Comparison of ENCODE assay signal across 20 cellular contexts in the genomic region with DNA sequence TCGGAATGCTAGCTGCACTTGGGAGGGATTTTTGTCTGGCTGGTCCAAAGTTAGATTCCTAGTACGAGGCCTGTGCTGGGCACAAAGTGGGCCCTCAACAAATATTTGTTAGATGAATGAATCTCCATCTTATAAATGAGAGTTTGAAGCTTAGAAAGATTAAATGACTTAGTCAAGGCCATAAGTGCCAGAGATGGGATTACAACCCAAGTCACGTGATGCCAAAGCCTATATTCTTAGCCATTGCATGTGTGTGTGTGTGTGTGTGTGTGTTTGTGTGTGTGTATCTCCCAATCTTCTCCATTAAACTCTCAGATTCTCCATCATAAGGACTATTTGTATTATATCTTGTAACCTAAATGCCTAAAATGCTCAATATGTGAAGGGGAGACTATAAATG.
DNase-seq lines count a peak whose midpoint lies in the region; ATAC-seq, FAIRE-seq and TF ChIP-seq lines count a peak whose summit lies in the region.
"Had no signal": no experiment of that assay in that cellular context is flagged by ENCODE, and none has a peak within 500 bp of the region (broad histone marks: within the 10 kb centered on the region; RNA-seq: fewer than 3 reads in every experiment).

No MANE protein-coding gene starts in this region.

- no peaks in the 10 kb centered on the region for H3K9me3 ChIP-seq in GM12878 (replicated peaks; ENCODE audit: control insufficient read depth, insufficient read depth, low read length)
- H3K9me3 ChIP-seq: BLaER1, Caco-2, HAP-1 had no signal

- CTCF ChIA-PET in GM12878 (lab: Yijun Ruan, JAX): no interaction called here

- no peak overlapping the region for H3K9ac ChIP-seq in GM12878 (ENCODE audit: control insufficient read depth, insufficient read depth, low read length)
- H3K9ac ChIP-seq: BLaER1 had no signal

- no peak overlapping the region for H3K4me3 Mint-ChIP-seq in glutamatergic neuron (ENCODE audit: unreplicated experiment)
- no peak overlapping the region for H3K4me3 Mint-ChIP-seq in activated naive CD8-positive, alpha-beta T cell treated with anti-CD3 and anti-CD28 coated beads for 36 hours
- H3K4me3 Mint-ChIP-seq: B cell; CD4-positive, CD25-positive, alpha-beta regulatory T cell; CD8-positive, alpha-beta T cell; GM23338; HFFc6 had no signal

- no peak for TF ChIP-seq EP300 in GM12878 (IDR thresholded peaks at IDR 0.05; ENCODE audit: borderline replicate concordance in 1 of 2, control insufficient read depth in 1 of 2, low read depth in 2 of 2, low read length in 2 of 2)

- no peaks in the 10 kb centered on the region for H3K9me3 Mint-ChIP-seq in glutamatergic neuron (ENCODE audit: unreplicated experiment)
- H3K9me3 Mint-ChIP-seq in activated naive CD8-positive, alpha-beta T cell treated with anti-CD3 and anti-CD28 coated beads for 36 hours: peaks cover 2% of the 10 kb centered on the region
- H3K9me3 Mint-ChIP-seq: CD4-positive, CD25-positive, alpha-beta regulatory T cell; CD8-positive, alpha-beta T cell had no signal

- WGBS in GM12878 (ENCODE audit: insufficient coverage, insufficient replicate concordance, low lambda C conversion rate, missing lambda C conversion rate): 24% methylated on average over 3 of the region's 3 CpGs

- H3K36me3 ChIP-seq in GM12878 (ENCODE audit: control insufficient read depth in 2 of 2, insufficient read depth in 2 of 2, low read length in 1 of 2): no peaks in the 10 kb centered on the region
- H3K36me3 ChIP-seq: BLaER1, HAP-1 had no signal

- H3K4me1 ChIP-seq in GM12878 (ENCODE audit: control insufficient read depth, insufficient read depth, low read length): no peaks in the 10 kb centered on the region
- H3K4me1 ChIP-seq: BLaER1, Caco-2, HAP-1 had no signal

- intact Hi-C loops in GM12878 (cut with micrococcal nuclease; ENCODE audit: unreplicated experiment): no loop called here

- RAD21 ChIA-PET in GM12878 (lab: Charles Lee; ENCODE audit: unreplicated experiment): interaction anchor here (0.6 kb wide), 1 partner anchor 322 kb away, joined by 4 read pairs; no protein-coding TSS in a partner anchor

- in situ Hi-C loops in GM12878 (cut with MboI): no loop called here

- peaks cover 18% of the 10 kb centered on the region for H3K4me1 Mint-ChIP-seq in glutamatergic neuron (ENCODE audit: low read depth, unreplicated experiment)
- H3K4me1 Mint-ChIP-seq in activated naive CD8-positive, alpha-beta T cell treated with anti-CD3 and anti-CD28 coated beads for 36 hours: no peaks in the 10 kb centered on the region
- H3K4me1 Mint-ChIP-seq: B cell; CD4-positive, CD25-positive, alpha-beta regulatory T cell; GM23338 had no signal

- no peak overlapping the region for H3K27ac ChIP-seq in GM12878 (ENCODE audit: control insufficient read depth, insufficient read depth)
- H3K27ac ChIP-seq: 22Rv1, BLaER1, C4-2B had no signal

- peak; percentile 27 for DNase-seq in NCI-H82 (lab: John Stamatoyannopoulos, UW)
- DNase-seq in NCI-H82 treated with DMSO at 0.1 percent for 48 hours (lab: John Stamatoyannopoulos, UW; ENCODE audit: unreplicated experiment): no peak
- DNase-seq in GM12878 (ENCODE audit: low read depth, low spot score): no peak
- no peak for DNase-seq in glutamatergic neuron
- no peak for DNase-seq in activated naive CD8-positive, alpha-beta T cell treated with anti-CD3 and anti-CD28 coated beads for 36 hours
- no peak for DNase-seq in occipital lobe (lab: John Stamatoyannopoulos, UW)
- DNase-seq: Caco-2; CD4-positive, CD25-positive, alpha-beta regulatory T cell; CD8-positive, alpha-beta T cell; DMS153; DND-41; HFFc6 had no signal

- H3K36me3 Mint-ChIP-seq in glutamatergic neuron (ENCODE audit: unreplicated experiment): no peaks in the 10 kb centered on the region
- no peaks in the 10 kb centered on the region for H3K36me3 Mint-ChIP-seq in activated naive CD8-positive, alpha-beta T cell treated with anti-CD3 and anti-CD28 coated beads for 36 hours
- H3K36me3 Mint-ChIP-seq: CD4-positive, CD25-positive, alpha-beta regulatory T cell; CD8-positive, alpha-beta T cell had no signal

- no peaks in the 10 kb centered on the region for H3K79me2 ChIP-seq in GM12878 (ENCODE audit: control insufficient read depth, insufficient read depth, low read length)

- no peaks in the 10 kb centered on the region for H3K27me3 Mint-ChIP-seq in glutamatergic neuron (ENCODE audit: unreplicated experiment)
- H3K27me3 Mint-ChIP-seq in activated naive CD8-positive, alpha-beta T cell treated with anti-CD3 and anti-CD28 coated beads for 36 hours: peaks cover 12% of the 10 kb centered on the region

- H3K27me3 ChIP-seq in GM12878 (replicated peaks in 1 of 2; ENCODE audit: control insufficient read depth in 2 of 2, insufficient read depth in 2 of 2, low read length in 1 of 2): peaks cover 0 to 3% of the 10 kb centered on the region in 2 experiments; a peak in 1 of 4 replicates
- H3K27me3 ChIP-seq: BLaER1 had no signal

- H4K20me1 ChIP-seq in GM12878 (ENCODE audit: control insufficient read depth, insufficient read depth): no peaks in the 10 kb centered on the region
- H4K20me1 ChIP-seq: BLaER1 had no signal

- no peak for TF ChIP-seq RAD21 in GM12878 (IDR thresholded peaks at IDR 0.05; ENCODE audit: insufficient read depth, low read depth, low read length)

- no peak overlapping the region for H2AFZ ChIP-seq in GM12878 (ENCODE audit: control insufficient read depth, low read depth, low read length)

- SMC1A ChIA-PET in GM12878 (lab: Charles Lee; ENCODE audit: uncharacterized antibody, unreplicated experiment): no interaction called here

- no peak for FAIRE-seq in GM12878 (lab: Jason Lieb, UNC)
- FAIRE-seq: A204.1, G401.6 had no signal

- peak overlapping the region; percentile 53 for H3K27ac Mint-ChIP-seq in glutamatergic neuron (ENCODE audit: unreplicated experiment)
- no peak overlapping the region for H3K27ac Mint-ChIP-seq in activated naive CD8-positive, alpha-beta T cell treated with anti-CD3 and anti-CD28 coated beads for 36 hours
- H3K27ac Mint-ChIP-seq: B cell; CD4-positive, CD25-positive, alpha-beta regulatory T cell; CD8-positive, alpha-beta T cell; GM23338; HFFc6 had no signal

- H3K4me3 ChIP-seq in GM12878: no peak overlapping the region
- H3K4me3 ChIP-seq: BLaER1, GM23338, HAP-1 had no signal

- no peak overlapping the region for H3K4me2 ChIP-seq in GM12878 (ENCODE audit: control insufficient read depth, insufficient read depth)
- H3K4me2 ChIP-seq: BLaER1, GM23338 had no signal

- no peak for ATAC-seq in GM12878
- ATAC-seq: CD8-positive, alpha-beta T cell; GM23338 had no signal

- BruUV-seq in GM12878 (replicated peaks; lab: Mats Ljungman, UMichigan): no TSS peak

- no peak for TF ChIP-seq POLR2A in GM12878 (IDR thresholded peaks at IDR 0.05; ENCODE audit: low read depth, low read length)

- POLR2A ChIA-PET in GM12878 (lab: Charles Lee): interaction anchor here (0.6 kb wide), 2 partner anchors 33 to 129 kb away, joined by 3 to 6 read pairs; no protein-coding TSS in a partner anchor

- no peak for TF ChIP-seq CTCF in GM12878 (IDR thresholded peaks at IDR 0.05 in 2 of 3, conservative IDR thresholded peaks at IDR 0.05 in 1 of 3; ENCODE audit: control insufficient read depth in 2 of 3, extremely low read depth in 1 of 3, insufficient read depth in 1 of 3, low read depth in 3 of 3, low read length in 3 of 3)
- TF ChIP-seq CTCF in glutamatergic neuron (IDR thresholded peaks at IDR 0.05; ENCODE audit: partially characterized antibody, unreplicated experiment): no peak

TF ChIP-seq in GM12878, 131 proteins besides CTCF, POLR2A, EP300 and RAD21:
- peak; percentile 23; the same call in 1 of the 2 replicates for TF ChIP-seq RAD51 (IDR thresholded peaks at IDR 0.05)
- TF ChIP-seq, protein P1, sequence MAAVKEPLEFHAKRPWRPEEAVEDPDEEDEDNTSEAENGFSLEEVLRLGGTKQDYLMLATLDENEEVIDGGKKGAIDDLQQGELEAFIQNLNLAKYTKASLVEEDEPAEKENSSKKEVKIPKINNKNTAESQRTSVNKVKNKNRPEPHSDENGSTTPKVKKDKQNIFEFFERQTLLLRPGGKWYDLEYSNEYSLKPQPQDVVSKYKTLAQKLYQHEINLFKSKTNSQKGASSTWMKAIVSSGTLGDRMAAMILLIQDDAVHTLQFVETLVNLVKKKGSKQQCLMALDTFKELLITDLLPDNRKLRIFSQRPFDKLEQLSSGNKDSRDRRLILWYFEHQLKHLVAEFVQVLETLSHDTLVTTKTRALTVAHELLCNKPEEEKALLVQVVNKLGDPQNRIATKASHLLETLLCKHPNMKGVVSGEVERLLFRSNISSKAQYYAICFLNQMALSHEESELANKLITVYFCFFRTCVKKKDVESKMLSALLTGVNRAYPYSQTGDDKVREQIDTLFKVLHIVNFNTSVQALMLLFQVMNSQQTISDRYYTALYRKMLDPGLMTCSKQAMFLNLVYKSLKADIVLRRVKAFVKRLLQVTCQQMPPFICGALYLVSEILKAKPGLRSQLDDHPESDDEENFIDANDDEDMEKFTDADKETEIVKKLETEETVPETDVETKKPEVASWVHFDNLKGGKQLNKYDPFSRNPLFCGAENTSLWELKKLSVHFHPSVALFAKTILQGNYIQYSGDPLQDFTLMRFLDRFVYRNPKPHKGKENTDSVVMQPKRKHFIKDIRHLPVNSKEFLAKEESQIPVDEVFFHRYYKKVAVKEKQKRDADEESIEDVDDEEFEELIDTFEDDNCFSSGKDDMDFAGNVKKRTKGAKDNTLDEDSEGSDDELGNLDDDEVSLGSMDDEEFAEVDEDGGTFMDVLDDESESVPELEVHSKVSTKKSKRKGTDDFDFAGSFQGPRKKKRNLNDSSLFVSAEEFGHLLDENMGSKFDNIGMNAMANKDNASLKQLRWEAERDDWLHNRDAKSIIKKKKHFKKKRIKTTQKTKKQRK (IDR thresholded peaks at IDR 0.05; ENCODE audit: low read depth, low read length): no peak
TF ChIP-seq in GM12878: peak in this region for 1.
